Comparison of ENCODE assay signal across 8 cellular contexts in genomic region chr1:12345350-12346217, GRCh38.
DNase-seq lines count a peak whose midpoint lies in the region; ATAC-seq and TF ChIP-seq lines count a peak whose summit lies in the region.

No MANE protein-coding gene starts in this region.

- H3K9ac ChIP-seq in subcutaneous abdominal adipose tissue (ENCODE audit: low read length in 5 of 5), result peak overlapping the region in 3 of 5 donors; percentile 53 to 76 (median 70)

- H3K27ac Mint-ChIP-seq in T-helper 17 cell, result peak overlapping the region; percentile 98
- no peak overlapping the region for H3K27ac Mint-ChIP-seq in nephron progenitor cell

- no peak for DNase-seq in activated CD4-positive, CD25-positive, alpha-beta regulatory T cell (lab: John Stamatoyannopoulos, UW)
- DNase-seq in T-helper 17 cell (no peak), heart right ventricle (no peak), SJCRH30 (no peak), nephron progenitor cell (no peak)

- H3K27me3 ChIP-seq in heart right ventricle (no peaks in the 10 kb centered on the region), subcutaneous abdominal adipose tissue (ENCODE audit: control insufficient read depth in 5 of 5, insufficient read depth in 4 of 5, low read length in 5 of 5) (no peaks in the 10 kb centered on the region), SJCRH30 (no peaks in the 10 kb centered on the region)

- peak; percentile 61 to 65 for ATAC-seq in activated CD4-positive, CD25-positive, alpha-beta regulatory T cell treated with anti-CD3 and anti-CD28 coated beads, Interleukin-2, amount 50 U/mL, for 24 hours
- ATAC-seq in T-helper 17 cell (peak; percentile 80), heart right ventricle (peak in 7 of 8 donors; percentile 6 to 59 (median 31)), HG02938 (IDR thresholded peaks at IDR 0.05; ENCODE audit: unreplicated experiment) (no peak)

- H3K36me3 ChIP-seq in heart right ventricle, result peaks cover 0 to 74% (median 24%) of the 10 kb centered on the region in 9 donors
- H3K36me3 ChIP-seq in subcutaneous abdominal adipose tissue (ENCODE audit: control insufficient read depth in 5 of 5, insufficient read depth in 5 of 5, low read length in 5 of 5), result peaks cover 14 to 29% (median 19%) of the 10 kb centered on the region in 5 donors
- peaks cover 25% of the 10 kb centered on the region for H3K36me3 ChIP-seq in SJCRH30

- WGBS in heart right ventricle, 2 donors, result 42 to 51% methylated on average over 7 of the region's 7 CpGs

- TF ChIP-seq CTCF in heart right ventricle (IDR thresholded peaks at IDR 0.05) (no peak), nephron progenitor cell (IDR thresholded peaks at IDR 0.05) (no peak)

- H3K9me3 ChIP-seq in T-helper 17 cell (ENCODE audit: control insufficient read depth, low read length, poor library complexity, severe bottlenecking) (no peaks in the 10 kb centered on the region), heart right ventricle (peaks cover 0 to 7% (median 0%) of the 10 kb centered on the region in 11 donors), subcutaneous abdominal adipose tissue (ENCODE audit: control insufficient read depth in 5 of 5, low read length in 5 of 5) (no peaks in the 10 kb centered on the region), SJCRH30 (replicated peaks) (no peaks in the 10 kb centered on the region)

- peaks cover 2 to 86% (median 71%) of the 10 kb centered on the region in 9 donors for H3K4me1 ChIP-seq in heart right ventricle
- H3K4me1 ChIP-seq in subcutaneous abdominal adipose tissue (ENCODE audit: control insufficient read depth in 5 of 5, insufficient read depth in 5 of 5, low read length in 5 of 5), result peaks cover 6 to 57% (median 47%) of the 10 kb centered on the region in 5 donors
- peaks cover 26% of the 10 kb centered on the region for H3K4me1 ChIP-seq in SJCRH30

- H3K36me3 Mint-ChIP-seq in T-helper 17 cell (ENCODE audit: low read depth) (peaks cover 6% of the 10 kb centered on the region), nephron progenitor cell (ENCODE audit: low read depth) (peaks cover 65% of the 10 kb centered on the region)

- H3K27ac ChIP-seq in heart right ventricle, result peak overlapping the region in 9 of 10 donors; percentile 23 to 86 (median 76)
- H3K27ac ChIP-seq in subcutaneous abdominal adipose tissue (ENCODE audit: low read depth, low read length), result peak overlapping the region; percentile 87
- H3K27ac ChIP-seq in SJCRH30, result no peak overlapping the region

- peaks cover 15% of the 10 kb centered on the region for H3K9me3 Mint-ChIP-seq in nephron progenitor cell

- H3K4me3 ChIP-seq in heart right ventricle (peak overlapping the region in 8 of 10 donors; percentile 18 to 44 (median 36)), subcutaneous abdominal adipose tissue (ENCODE audit: low read depth in 1 of 5, low read length in 5 of 5) (peak overlapping the region in 4 of 5 donors; percentile 10 to 53 (median 21)), SJCRH30 (no peak overlapping the region)

- H3K4me3 Mint-ChIP-seq in T-helper 17 cell (peak overlapping the region; percentile 76), nephron progenitor cell (no peak overlapping the region)

- intact Hi-C loops in heart right ventricle (cut with DNase I), result loop anchor here in 2 of 10 donors (5.0 to 10.0 kb wide), 2 partner anchors 269 to 272 kb away; partner anchors contain the start of gene DHRS3 (in 2 of the 2)

- H3K4me1 Mint-ChIP-seq in T-helper 17 cell, result peaks cover 38% of the 10 kb centered on the region
- peaks cover 20% of the 10 kb centered on the region for H3K4me1 Mint-ChIP-seq in nephron progenitor cell

- H3K27me3 Mint-ChIP-seq in T-helper 17 cell (no peaks in the 10 kb centered on the region), nephron progenitor cell (ENCODE audit: low read depth, poor library complexity) (no peaks in the 10 kb centered on the region)
